19 cellular contexts compared by ENCODE assay signal in genomic region chr1:39755965-39756659, GRCh38. TPM values are rescaled to one million over a fixed set of nuclear protein-coding genes. Genes with fewer than 3 reads are reported as not detected.
DNase-seq lines count a peak whose midpoint lies in the region; ATAC-seq, FAIRE-seq and TF ChIP-seq lines count a peak whose summit lies in the region.
"Had no signal": no experiment of that assay in that cellular context is flagged by ENCODE, and none has a peak within 500 bp of the region (broad histone marks: within the 10 kb centered on the region; RNA-seq: fewer than 3 reads in every experiment).

No MANE protein-coding gene starts in this region.

- no peak overlapping the region for H3K4me2 ChIP-seq in endothelial cell of umbilical vein (ENCODE audit: insufficient read depth, low read length)

- H3K9ac ChIP-seq in endothelial cell of umbilical vein (replicated peaks; ENCODE audit: extremely low read depth, insufficient read depth, low read length): no peak overlapping the region
- H3K9ac ChIP-seq: BLaER1 treated with 17β-estradiol and CSF1 and Interleukin-3, amounts not matched to agents 10 nM and 100 nM had no signal

- peak overlapping the region; percentile 51 for H3K27ac Mint-ChIP-seq in activated T-cell treated with anti-CD3 and anti-CD28 coated beads, Interleukin-2, amount 50 U/mL, for 24 hours
- H3K27ac Mint-ChIP-seq: IgD-negative memory B cell had no signal

- intact Hi-C loops in endothelial cell of umbilical vein (cut with micrococcal nuclease) (no loop called here), thyroid gland (cut with DNase I) (no loop called here)

- H3K27ac ChIP-seq in RWPE1 (0 out of 2 replicates have a peak overlapping the region, but pooled peaks have one; percentile 11), endothelial cell of umbilical vein (ENCODE audit: insufficient read depth, low read depth, low read length) (no peak overlapping the region), thyroid gland (peak overlapping the region; percentile 73 to 88 (median 78))
- H3K27ac ChIP-seq: BLaER1 treated with 17β-estradiol and CSF1 and Interleukin-3, amounts not matched to agents 10 nM and 100 nM; SK-N-MC had no signal

- WGBS in thyroid gland, 2 donors: 92 to 98% methylated on average over 6 to 9 of the region's 9 CpGs

- H3K27me3 Mint-ChIP-seq in activated T-cell treated with anti-CD3 and anti-CD28 coated beads, Interleukin-2, amount 50 U/mL, for 24 hours: no peaks in the 10 kb centered on the region
- no peaks in the 10 kb centered on the region for H3K27me3 Mint-ChIP-seq in activated T-cell treated with anti-CD3 and anti-CD28 coated beads, Interleukin-2, amount 50 U/mL, for 4 hours (ENCODE audit: low read depth)
- H3K27me3 Mint-ChIP-seq: IgD-negative memory B cell had no signal

- H2AFZ ChIP-seq in endothelial cell of umbilical vein (ENCODE audit: low read depth, low read length): no peak overlapping the region

- H3K4me1 ChIP-seq in endothelial cell of umbilical vein (ENCODE audit: control insufficient read depth, extremely low read depth, insufficient read depth, low read length) (no peaks in the 10 kb centered on the region), thyroid gland (peaks cover 14 to 24% of the 10 kb centered on the region in 2 donors)

- TF ChIP-seq CTCF in RWPE1 (conservative IDR thresholded peaks at IDR 0.05; ENCODE audit: low read depth): no peak
- no peak for TF ChIP-seq CTCF in endothelial cell of umbilical vein (IDR thresholded peaks at IDR 0.05; ENCODE audit: extremely low read depth in 1 of 2, insufficient read depth in 1 of 2, low read depth in 1 of 2, low read length in 2 of 2)
- TF ChIP-seq CTCF in thyroid gland (IDR thresholded peaks at IDR 0.05): no peak

- no TSS peak for BruUV-seq in endothelial cell of umbilical vein (replicated peaks; lab: Mats Ljungman, UMichigan)

- H3K36me3 ChIP-seq in endothelial cell of umbilical vein (ENCODE audit: control insufficient read depth in 2 of 2, extremely low read depth in 1 of 2, insufficient read depth in 2 of 2, low read length in 2 of 2) (peaks cover 12 to 31% of the 10 kb centered on the region in 2 experiments), thyroid gland (peaks cover 31 to 34% of the 10 kb centered on the region in 2 donors)

- TF ChIP-seq POLR2A in endothelial cell of umbilical vein (IDR thresholded peaks at IDR 0.05; ENCODE audit: low read depth, low read length) (no peak), thyroid gland (IDR thresholded peaks at IDR 0.05) (no peak)

- DNase-seq in activated T-cell treated with anti-CD3 and anti-CD28 coated beads, Interleukin-2, amount 50 U/mL, for 24 hours: no peak
- no peak for DNase-seq in activated T-cell treated with anti-CD3 and anti-CD28 coated beads, Interleukin-2, amount 50 U/mL, for 4 hours
- DNase-seq in RWPE1 (ENCODE audit: low spot score) (no peak), endothelial cell of umbilical vein (ENCODE audit: low read depth, low spot score) (peak; percentile 14), thyroid gland (peak in 1 of 2 donors; percentile 24), kidney glomerular epithelial cell (lab: John Stamatoyannopoulos, UW) (no peak)
- DNase-seq in activated CD4-positive, CD25-positive, alpha-beta regulatory T cell (lab: John Stamatoyannopoulos, UW): no peak
- DNase-seq: DMS153, H7, MV-4-11, NCI-H1436 treated with DMSO at 0.1 percent for 48 hours, NCI-H446, NCI-H82 had no signal

- H3K9me3 ChIP-seq in endothelial cell of umbilical vein (replicated peaks; ENCODE audit: control insufficient read depth, insufficient read depth, low read length): no peaks in the 10 kb centered on the region
- H3K9me3 ChIP-seq in thyroid gland: no peaks in the 10 kb centered on the region
- H3K9me3 ChIP-seq: BLaER1 treated with 17β-estradiol and CSF1 and Interleukin-3, amounts not matched to agents 10 nM and 100 nM had no signal

- H3K9me1 ChIP-seq in endothelial cell of umbilical vein (replicated peaks; ENCODE audit: control insufficient read depth, extremely low read depth, insufficient read depth, low read length): no peaks in the 10 kb centered on the region

- H3K9me3 Mint-ChIP-seq in activated T-cell treated with anti-CD3 and anti-CD28 coated beads, Interleukin-2, amount 50 U/mL, for 24 hours: no peaks in the 10 kb centered on the region
- no peaks in the 10 kb centered on the region for H3K9me3 Mint-ChIP-seq in activated T-cell treated with anti-CD3 and anti-CD28 coated beads, Interleukin-2, amount 50 U/mL, for 4 hours
- H3K9me3 Mint-ChIP-seq: IgD-negative memory B cell had no signal

- no peak overlapping the region for H3K4me3 ChIP-seq in endothelial cell of umbilical vein (replicated peaks in 1 of 3; ENCODE audit: insufficient read depth in 1 of 3, low read depth in 1 of 3, low read length in 3 of 3)
- no peak overlapping the region for H3K4me3 ChIP-seq in thyroid gland (replicated peaks in 1 of 3)
- H3K4me3 ChIP-seq: BLaER1 treated with 17β-estradiol and CSF1 and Interleukin-3, amounts not matched to agents 10 nM and 100 nM; SK-N-MC had no signal

- no peak overlapping the region for H3K4me3 Mint-ChIP-seq in activated T-cell treated with anti-CD3 and anti-CD28 coated beads, Interleukin-2, amount 50 U/mL, for 24 hours
- no peak overlapping the region for H3K4me3 Mint-ChIP-seq in activated T-cell treated with anti-CD3 and anti-CD28 coated beads, Interleukin-2, amount 50 U/mL, for 4 hours
- H3K4me3 Mint-ChIP-seq: IgD-negative memory B cell had no signal

- no peak for ATAC-seq in activated T-cell treated with anti-CD3 and anti-CD28 coated beads, Interleukin-2, amount 50 U/mL, for 4 hours
- ATAC-seq in HG03378 (IDR thresholded peaks at IDR 0.05; ENCODE audit: unreplicated experiment): no peak
- ATAC-seq: Right ventricle myocardium inferior had no signal

- peaks cover 93% of the 10 kb centered on the region for H3K36me3 Mint-ChIP-seq in activated T-cell treated with anti-CD3 and anti-CD28 coated beads, Interleukin-2, amount 50 U/mL, for 24 hours (ENCODE audit: low read depth)
- peaks cover 34% of the 10 kb centered on the region for H3K36me3 Mint-ChIP-seq in activated T-cell treated with anti-CD3 and anti-CD28 coated beads, Interleukin-2, amount 50 U/mL, for 4 hours (ENCODE audit: insufficient read depth)

- H3K4me1 Mint-ChIP-seq in activated T-cell treated with anti-CD3 and anti-CD28 coated beads, Interleukin-2, amount 50 U/mL, for 24 hours (ENCODE audit: low read depth): no peaks in the 10 kb centered on the region
- no peaks in the 10 kb centered on the region for H3K4me1 Mint-ChIP-seq in activated T-cell treated with anti-CD3 and anti-CD28 coated beads, Interleukin-2, amount 50 U/mL, for 4 hours (ENCODE audit: low read depth)

- H3K79me2 ChIP-seq in endothelial cell of umbilical vein (ENCODE audit: control insufficient read depth, insufficient read depth, low read length): no peaks in the 10 kb centered on the region

- dilution Hi-C loops in endothelial cell of umbilical vein (cut with MboI; ENCODE audit: extremely low pct_ligation_motif_present, low sequenced_read_pairs): no loop called here

- CTCF ChIA-PET in RWPE1 (lab: Yijun Ruan, JAX): no interaction called here
- CTCF ChIA-PET in endothelial cell of umbilical vein (lab: Charles Lee): interaction anchor here (1.6 kb wide), 1 partner anchor 10 kb away, joined by 4 read pairs; no protein-coding TSS in a partner anchor

- FAIRE-seq in endothelial cell of umbilical vein (lab: Jason Lieb, UNC): no peak

- POLR2A ChIA-PET in RWPE1 (lab: Yijun Ruan, JAX; ENCODE audit: low non-redundant PET): no interaction called here
- POLR2A ChIA-PET in endothelial cell of umbilical vein (lab: Charles Lee): no interaction called here

- H3K27me3 ChIP-seq in endothelial cell of umbilical vein (ENCODE audit: control insufficient read depth in 2 of 2, insufficient read depth in 2 of 2, low read length in 2 of 2) (no peaks in the 10 kb centered on the region), thyroid gland (no peaks in the 10 kb centered on the region)
- H3K27me3 ChIP-seq: BLaER1 treated with 17β-estradiol and CSF1 and Interleukin-3, amounts not matched to agents 10 nM and 100 nM had no signal

- H4K20me1 ChIP-seq in endothelial cell of umbilical vein (replicated peaks; ENCODE audit: control insufficient read depth, extremely low read depth, insufficient read depth, low read length): no peaks in the 10 kb centered on the region

RNA-seq across cellular contexts. Expression of gene OXCT2, which starts 15.0 kb away (rescaled TPM):
- 1 to 10 TPM; 1.7 to 3.9 (median 2.2) TPM for total RNA-seq in activated T-cell treated with anti-CD3 and anti-CD28 coated beads, Interleukin-2, amount 50 U/mL, for 4 hours
- total RNA-seq in endothelial cell of umbilical vein (0.48 and 0.60 TPM in 2 replicates), thyroid gland (1 to 10 TPM; 2.6 to 8.2 (median 3.5) TPM)
- polyA plus RNA-seq in endothelial cell of umbilical vein: 0.84 and 1.0 TPM in 2 replicates
- polyA plus RNA-seq in endothelial cell of umbilical vein (2011; cell fraction: cytosol; rRNA removed): 0.50 and 0.76 TPM in 2 replicates
- 0.45 and 0.62 TPM in 2 replicates for polyA plus RNA-seq in endothelial cell of umbilical vein (2011; cell fraction: nucleus; rRNA removed)
- polyA plus RNA-seq in endothelial cell of umbilical vein (2012): 1.4 and 1.6 TPM in 2 replicates
- polyA minus RNA-seq in endothelial cell of umbilical vein: 0.40 TPM in 1 of 2 replicates, not detected in the other
- not detected for polyA minus RNA-seq in endothelial cell of umbilical vein (2011; cell fraction: cytosol; rRNA and poly(A)+ RNA removed)
- 0.63 TPM in 1 of 2 replicates, not detected in the other for polyA minus RNA-seq in endothelial cell of umbilical vein (2011; cell fraction: nucleus; rRNA and poly(A)+ RNA removed)
- total RNA-seq: A172, H7 had no signal

RNA-seq across cellular contexts. Expression of gene PPIE, which starts 17.4 kb away (rescaled TPM):
- total RNA-seq in activated T-cell treated with anti-CD3 and anti-CD28 coated beads, Interleukin-2, amount 50 U/mL, for 4 hours: 10 to 100 TPM; 54.0 to 65.4 (median 63.2) TPM
- total RNA-seq in endothelial cell of umbilical vein: 42.6 and 44.4 TPM in 2 replicates
- polyA plus RNA-seq in endothelial cell of umbilical vein: 55.7 and 74.9 TPM in 2 replicates
- 65.7 and 73.5 TPM in 2 replicates for polyA plus RNA-seq in endothelial cell of umbilical vein (2011; cell fraction: cytosol; rRNA removed)
- polyA plus RNA-seq in endothelial cell of umbilical vein (2011; cell fraction: nucleus; rRNA removed): 41.0 and 42.9 TPM in 2 replicates
- 44.2 and 48.1 TPM in 2 replicates for polyA plus RNA-seq in endothelial cell of umbilical vein (2012)
- polyA minus RNA-seq in endothelial cell of umbilical vein: 30.0 and 31.7 TPM in 2 replicates
- 14.7 TPM for polyA minus RNA-seq in endothelial cell of umbilical vein (2011; cell fraction: cytosol; rRNA and poly(A)+ RNA removed)
- 12.0 and 13.5 TPM in 2 replicates for polyA minus RNA-seq in endothelial cell of umbilical vein (2011; cell fraction: nucleus; rRNA and poly(A)+ RNA removed)
- 10 to 100 TPM; 47.1 to 52.7 (median 50.9) TPM for total RNA-seq in thyroid gland

RNA-seq across cellular contexts. Expression of gene BMP8B, which starts 32.6 kb away (rescaled TPM):
- total RNA-seq in activated T-cell treated with anti-CD3 and anti-CD28 coated beads, Interleukin-2, amount 50 U/mL, for 4 hours: under 1 TPM; 0.23 to 0.30 (median 0.24) TPM
- total RNA-seq in endothelial cell of umbilical vein (0.07 TPM in 1 of 2 replicates, not detected in the other), thyroid gland (10 to 100 TPM in 1 of 4 donors, 1 to 10 TPM in 3; 6.6 to 15.4 (median 8.1) TPM)
- 0.03 TPM in 1 of 2 replicates, not detected in the other for polyA plus RNA-seq in endothelial cell of umbilical vein
- 0.01 and 0.03 TPM in 2 replicates for polyA plus RNA-seq in endothelial cell of umbilical vein (2011; cell fraction: cytosol; rRNA removed)
- not detected in 2 replicates for polyA plus RNA-seq in endothelial cell of umbilical vein (2011; cell fraction: nucleus; rRNA removed)
- 0.07 TPM in 2 replicates for polyA plus RNA-seq in endothelial cell of umbilical vein (2012)
- polyA minus RNA-seq in endothelial cell of umbilical vein: not detected in 2 replicates
- 2.9 TPM for polyA minus RNA-seq in endothelial cell of umbilical vein (2011; cell fraction: cytosol; rRNA and poly(A)+ RNA removed)
- not detected in 2 replicates for polyA minus RNA-seq in endothelial cell of umbilical vein (2011; cell fraction: nucleus; rRNA and poly(A)+ RNA removed)
